1 cellular context compared by ENCODE assay signal in genomic region chr14:98131406-98131805, GRCh38.
TF ChIP-seq lines count a peak whose summit lies in the region.

No MANE protein-coding gene starts in this region.

TF ChIP-seq in SK-N-SH treated with all-trans-retinoic acid at 6 μM for 48 hours, 23 proteins besides CTCF, POLR2A, EP300 and RAD21 (continued from another document):
- TF ChIP-seq POU6F1 (CRISPR knock-in tag; IDR thresholded peaks at IDR 0.05; ENCODE audit: borderline replicate concordance, low read depth) (no peak), TOX (CRISPR knock-in tag; IDR thresholded peaks at IDR 0.05; ENCODE audit: borderline replicate concordance) (no peak), ISL1 (CRISPR knock-in tag; IDR thresholded peaks at IDR 0.05) (no peak), CSRNP3 (CRISPR knock-in tag; IDR thresholded peaks at IDR 0.05) (no peak), ESRRG (CRISPR knock-in tag; IDR thresholded peaks at IDR 0.05) (no peak), OSR1 (CRISPR knock-in tag; IDR thresholded peaks at IDR 0.05) (no peak)
